In the genomic region with DNA sequence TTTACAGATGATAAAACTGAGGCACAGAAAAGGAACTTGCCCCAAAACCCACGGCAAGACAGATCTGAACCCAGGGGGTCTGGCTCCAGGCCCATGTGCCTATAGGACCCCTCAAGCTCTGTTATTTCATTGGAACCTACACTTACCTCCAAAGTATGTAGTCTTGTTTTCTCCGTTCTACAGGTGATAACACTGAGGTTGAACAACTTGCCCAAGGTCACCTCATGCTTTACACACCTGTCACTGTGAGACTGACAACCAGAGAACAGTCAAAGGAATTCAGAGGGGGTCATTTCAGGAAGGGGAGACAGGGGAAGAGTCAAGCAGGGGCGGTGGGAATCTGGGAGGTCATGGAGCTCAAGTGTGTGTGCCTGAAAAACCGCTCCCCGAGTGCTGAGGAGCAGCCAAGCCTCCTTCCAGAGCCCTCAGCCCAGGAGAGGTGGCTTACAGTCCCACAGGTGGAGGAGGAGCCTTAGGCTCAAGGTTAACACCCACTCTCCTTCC, we compare ENCODE assay signal across 12 cellular contexts. TPM values are rescaled to one million over a fixed set of nuclear protein-coding genes. Genes with fewer than 3 reads are reported as not detected.
DNase-seq lines count a peak whose midpoint lies in the region; ATAC-seq and TF ChIP-seq lines count a peak whose summit lies in the region.
"Had no signal": no experiment of that assay in that cellular context is flagged by ENCODE, and none has a peak within 500 bp of the region (broad histone marks: within the 10 kb centered on the region; RNA-seq: fewer than 3 reads in every experiment).

No MANE protein-coding gene starts in this region.

- H3K36me3 Mint-ChIP-seq in activated naive CD4-positive, alpha-beta T cell treated with anti-CD3 and anti-CD28 coated beads for 36 hours (ENCODE audit: low read depth) = no peaks in the 10 kb centered on the region
- peaks cover 8% of the 10 kb centered on the region for H3K36me3 Mint-ChIP-seq in activated CD4-positive, alpha-beta memory T cell treated with anti-CD3 and anti-CD28 coated beads, Interleukin-2, amount 10 ng/mL, durations not matched to agents 7 days and 5 days (ENCODE audit: low read depth)

- no peaks in the 10 kb centered on the region for H4K20me1 ChIP-seq in MM.1S (ENCODE audit: insufficient read depth, low read length)

- no peaks in the 10 kb centered on the region for H3K9me2 ChIP-seq in MM.1S (replicated peaks; ENCODE audit: insufficient read depth, low read length)

- 76% methylated on average over 5 of the region's 5 CpGs for WGBS in right lobe of liver (ENCODE audit: insufficient coverage, low coverage, low lambda C conversion rate, missing lambda C conversion rate)

- peaks cover 24% of the 10 kb centered on the region for H3K4me1 Mint-ChIP-seq in activated naive CD4-positive, alpha-beta T cell treated with anti-CD3 and anti-CD28 coated beads for 36 hours (ENCODE audit: low read depth)
- peaks cover 29% of the 10 kb centered on the region for H3K4me1 Mint-ChIP-seq in activated CD4-positive, alpha-beta memory T cell treated with anti-CD3 and anti-CD28 coated beads, Interleukin-2, amount 10 ng/mL, durations not matched to agents 7 days and 5 days
- peaks cover 39% of the 10 kb centered on the region for H3K4me1 Mint-ChIP-seq in stimulated activated naive CD8-positive, alpha-beta T cell treated with anti-CD3 and anti-CD28 coated beads, Interleukin-15, amount 100 ng/mL, for 72 hours

- H3K9ac ChIP-seq in MM.1S (ENCODE audit: low read length) = no peak overlapping the region

- H3K79me2 ChIP-seq in MM.1S (ENCODE audit: low read length) = no peaks in the 10 kb centered on the region

- no peaks in the 10 kb centered on the region for H3K9me3 ChIP-seq in right lobe of liver
- H3K9me3 ChIP-seq in MM.1S (replicated peaks; ENCODE audit: insufficient read depth, low read length) = no peaks in the 10 kb centered on the region

- ATAC-seq in right lobe of liver = peak in 1 of 4 donors; percentile 1
- no peak for ATAC-seq in stimulated activated naive CD8-positive, alpha-beta T cell treated with anti-CD3 and anti-CD28 coated beads, Interleukin-15, amount 100 ng/mL, for 72 hours

- H3K27ac ChIP-seq in right lobe of liver (peak overlapping the region; percentile 1 to 63 (median 33)), MM.1S (ENCODE audit: low read length) (no peak overlapping the region)

- in situ Hi-C loops in G401 (cut with HindIII; ENCODE audit: low sequenced_read_pairs) = no loop called here

- H3K4me2 ChIP-seq in MM.1S (ENCODE audit: low read depth, low read length) = no peak overlapping the region

- no peak overlapping the region for H2AFZ ChIP-seq in MM.1S (ENCODE audit: low read length)

- H3K4me3 ChIP-seq in right lobe of liver (no peak overlapping the region), MM.1S (ENCODE audit: low read length) (no peak overlapping the region)

- DNase-seq in activated naive CD4-positive, alpha-beta T cell treated with anti-CD3 and anti-CD28 coated beads for 36 hours = no peak
- no peak for DNase-seq in activated naive CD4-positive, alpha-beta T cell treated with Interleukin-2 at 50 U/mL for 16 hours
- DNase-seq in activated CD4-positive, alpha-beta memory T cell treated with anti-CD3 and anti-CD28 coated beads, Interleukin-2, amount 10 ng/mL, durations not matched to agents 7 days and 5 days = no peak
- DNase-seq in right lobe of liver (no peak), G401 (ENCODE audit: low spot score) (no peak), AG08396 (ENCODE audit: low spot score) (no peak), MM.1S (no peak)
- no peak for DNase-seq in stimulated activated naive CD8-positive, alpha-beta T cell treated with anti-CD3 and anti-CD28 coated beads, Interleukin-15, amount 100 ng/mL, for 72 hours
- DNase-seq: amniotic stem cell, foreskin fibroblast, KBM-7, NCI-H187 treated with DMSO at 0.1 percent for 48 hours had no signal

- POLR2A ChIA-PET in activated CD4-positive, alpha-beta memory T cell treated with anti-CD3 and anti-CD28 coated beads, Interleukin-2, amount 10 ng/mL, durations not matched to agents 7 days and 5 days (lab: Charles Lee) = interaction anchor here (0.6 to 5.1 kb wide), 14 partner anchors 8 to 162 kb away, joined by 3 to 54 read pairs (median 4); a partner anchor contains a TSS

- H3K36me3 ChIP-seq in right lobe of liver (no peaks in the 10 kb centered on the region), MM.1S (replicated peaks; ENCODE audit: insufficient read depth, low read length) (no peaks in the 10 kb centered on the region)

- TF ChIP-seq CTCF in right lobe of liver (IDR thresholded peaks at IDR 0.05) (no peak), MM.1S (IDR thresholded peaks at IDR 0.05; ENCODE audit: low read length) (no peak)

- TF ChIP-seq POLR2A in right lobe of liver (IDR thresholded peaks at IDR 0.05) = no peak

- H3K4me3 Mint-ChIP-seq in activated naive CD4-positive, alpha-beta T cell treated with anti-CD3 and anti-CD28 coated beads for 36 hours = no peak overlapping the region
- peak overlapping the region; percentile 21 for H3K4me3 Mint-ChIP-seq in activated CD4-positive, alpha-beta memory T cell treated with anti-CD3 and anti-CD28 coated beads, Interleukin-2, amount 10 ng/mL, durations not matched to agents 7 days and 5 days
- H3K4me3 Mint-ChIP-seq in stimulated activated naive CD8-positive, alpha-beta T cell treated with anti-CD3 and anti-CD28 coated beads, Interleukin-15, amount 100 ng/mL, for 72 hours = peak overlapping the region; percentile 50 to 64

- H3K4me1 ChIP-seq in right lobe of liver = peaks cover 0 to 18% (median 7%) of the 10 kb centered on the region in 4 donors
- peaks cover 26% of the 10 kb centered on the region for H3K4me1 ChIP-seq in MM.1S (ENCODE audit: low read length)

- CTCF ChIA-PET in activated naive CD4-positive, alpha-beta T cell treated with anti-CD3 and anti-CD28 coated beads for 36 hours (lab: Charles Lee) = interaction anchor here (0.6 to 2.1 kb wide), 10 partner anchors 9 to 228 kb away, joined by 3 to 19 read pairs (median 4); a partner anchor contains a TSS
- CTCF ChIA-PET in activated CD4-positive, alpha-beta memory T cell treated with anti-CD3 and anti-CD28 coated beads, Interleukin-2, amount 10 ng/mL, durations not matched to agents 7 days and 5 days (lab: Charles Lee) = interaction anchor here (0.6 to 5.0 kb wide), 8 partner anchors 19 to 314 kb away, joined by 3 to 33 read pairs (median 16); a partner anchor contains a TSS

- intact Hi-C loops in activated naive CD4-positive, alpha-beta T cell treated with anti-CD3 and anti-CD28 coated beads for 36 hours (cut with micrococcal nuclease) = loop anchor here (2.0 kb wide), 3 partner anchors 39 to 451 kb away; a partner anchor contains a TSS
- intact Hi-C loops in right lobe of liver (cut with DNase I) = no loop called here

- H3F3A ChIP-seq in MM.1S (ENCODE audit: insufficient read depth, low read length) = peaks cover 16% of the 10 kb centered on the region

- no peaks in the 10 kb centered on the region for H3K27me3 ChIP-seq in right lobe of liver
- no peaks in the 10 kb centered on the region for H3K27me3 ChIP-seq in MM.1S (replicated peaks; ENCODE audit: insufficient read depth, low read length)

- peak overlapping the region; percentile 62 for H3K27ac Mint-ChIP-seq in activated naive CD4-positive, alpha-beta T cell treated with anti-CD3 and anti-CD28 coated beads for 36 hours
- H3K27ac Mint-ChIP-seq in activated CD4-positive, alpha-beta memory T cell treated with anti-CD3 and anti-CD28 coated beads, Interleukin-2, amount 10 ng/mL, durations not matched to agents 7 days and 5 days = peak overlapping the region; percentile 64
- no peak overlapping the region for H3K27ac Mint-ChIP-seq in stimulated activated naive CD8-positive, alpha-beta T cell treated with anti-CD3 and anti-CD28 coated beads, Interleukin-15, amount 100 ng/mL, for 72 hours

- H3K9me3 Mint-ChIP-seq in activated naive CD4-positive, alpha-beta T cell treated with anti-CD3 and anti-CD28 coated beads for 36 hours = peaks cover 6% of the 10 kb centered on the region
- peaks cover 9% of the 10 kb centered on the region for H3K9me3 Mint-ChIP-seq in activated CD4-positive, alpha-beta memory T cell treated with anti-CD3 and anti-CD28 coated beads, Interleukin-2, amount 10 ng/mL, durations not matched to agents 7 days and 5 days
- H3K9me3 Mint-ChIP-seq in stimulated activated naive CD8-positive, alpha-beta T cell treated with anti-CD3 and anti-CD28 coated beads, Interleukin-15, amount 100 ng/mL, for 72 hours = peaks cover 11 to 13% of the 10 kb centered on the region in 2 donors

- no peaks in the 10 kb centered on the region for H3K27me3 Mint-ChIP-seq in activated naive CD4-positive, alpha-beta T cell treated with anti-CD3 and anti-CD28 coated beads for 36 hours (ENCODE audit: low read depth)
- H3K27me3 Mint-ChIP-seq in activated CD4-positive, alpha-beta memory T cell treated with anti-CD3 and anti-CD28 coated beads, Interleukin-2, amount 10 ng/mL, durations not matched to agents 7 days and 5 days = peaks cover 6% of the 10 kb centered on the region
- H3K27me3 Mint-ChIP-seq in stimulated activated naive CD8-positive, alpha-beta T cell treated with anti-CD3 and anti-CD28 coated beads, Interleukin-15, amount 100 ng/mL, for 72 hours = peaks cover 7% of the 10 kb centered on the region

RNA-seq across cellular contexts. Expression of a gene that starts 47.7 kb away (rescaled TPM):
- 10 to 100 TPM; 11.4 to 11.6 TPM for total RNA-seq in activated naive CD4-positive, alpha-beta T cell treated with anti-CD3 and anti-CD28 coated beads for 36 hours
- 10 to 100 TPM; 16.2 to 17.5 TPM for total RNA-seq in activated CD4-positive, alpha-beta memory T cell treated with anti-CD3 and anti-CD28 coated beads, Interleukin-2, amount 10 ng/mL, durations not matched to agents 7 days and 5 days
- total RNA-seq in right lobe of liver = 10 to 100 TPM in 2 of 6 experiments, 1 to 10 TPM in 4; 3.7 to 14.4 (median 8.4) TPM
- 19.3 and 28.9 TPM in 2 replicates for total RNA-seq in G401 (2014; rRNA removed; shearing (Covaris generic))

Comparison
In these comparisons a context has a peak if more than half of its experiments do, and no peak if none do; other contexts are left out.
1. H3K27ac Mint-ChIP-seq: peak in activated naive CD4-positive, alpha-beta T cell treated with anti-CD3 and anti-CD28 coated beads for 36 hours (single experiment) and activated CD4-positive, alpha-beta memory T cell treated with anti-CD3 and anti-CD28 coated beads, Interleukin-2, amount 10 ng/mL, durations not matched to agents 7 days and 5 days (single experiment); none in stimulated activated naive CD8-positive, alpha-beta T cell treated with anti-CD3 and anti-CD28 coated beads, Interleukin-15, amount 100 ng/mL, for 72 hours (0 of 2).